Comparison of ENCODE assay signal across 16 cellular contexts in genomic region chr17:57905875-57906455, GRCh38. TPM values are rescaled to one million over a fixed set of nuclear protein-coding genes. Genes with fewer than 3 reads are reported as not detected.
DNase-seq lines count a peak whose midpoint lies in the region; ATAC-seq, FAIRE-seq and TF ChIP-seq lines count a peak whose summit lies in the region.
"Had no signal": no experiment of that assay in that cellular context is flagged by ENCODE, and none has a peak within 500 bp of the region (broad histone marks: within the 10 kb centered on the region; RNA-seq: fewer than 3 reads in every experiment).

No MANE protein-coding gene starts in this region.

- H3K4me3 Mint-ChIP-seq in memory B cell = no peak overlapping the region

- ATAC-seq in memory B cell (ENCODE audit: low read depth) (peak; percentile 50), GM18909 (IDR thresholded peaks at IDR 0.05; ENCODE audit: poor library complexity, unreplicated experiment) (no peak)

- peaks cover 34% of the 10 kb centered on the region for H3K4me1 Mint-ChIP-seq in memory B cell

- H3K9me3 Mint-ChIP-seq in memory B cell = no peaks in the 10 kb centered on the region

- H3K27ac ChIP-seq in angular gyrus (ENCODE audit: low read depth, low read length) = peak overlapping the region; percentile 81

- no peak overlapping the region for H3K27ac Mint-ChIP-seq in memory B cell

- DNase-seq in GM12892 (ENCODE audit: insufficient read length) (no peak), memory B cell (ENCODE audit: low spot score in 2 of 2) (no peak), superior temporal gyrus (ENCODE audit: extremely low spot score) (peak; percentile 35), UCSD-AML1 (lab: John Stamatoyannopoulos, UW; ENCODE audit: unreplicated experiment) (no peak)
- no peak for DNase-seq in stimulated activated CD4-positive, alpha-beta T cell treated with anti-CD3 and anti-CD28 coated beads, Interleukin-2, amount 100 ng/mL, for 24 hours
- DNase-seq: activated CD4-positive, alpha-beta T cell treated with anti-CD3 and anti-CD28 coated beads, Interleukin-2, amount 50 U/mL, for 1 hour; activated gamma-delta T cell treated with Interleukin-2 at 50 U/mL for 16 hours; DMS153; NCI-H1694 treated with DMSO at 0.1 percent for 48 hours; NCI-H345; Right ventricle myocardium superior; stimulated activated CD4-positive, alpha-beta T cell treated with anti-CD3 and anti-CD28 coated beads, Interleukin-1b, Interleukin-23, amount 100 ng/mL, for 48 hours; T-helper 1 cell had no signal

- peaks cover 15% of the 10 kb centered on the region for H3K27me3 Mint-ChIP-seq in memory B cell

- H3K36me3 Mint-ChIP-seq in memory B cell = no peaks in the 10 kb centered on the region

- peak; percentile 44 for FAIRE-seq in GM12892 (lab: Jason Lieb, UNC)
- FAIRE-seq: kidney had no signal

- TF ChIP-seq POLR2A in GM12892 (IDR thresholded peaks at IDR 0.05; ENCODE audit: low read depth, low read length) = no peak

RNA-seq across cellular contexts. Expression of gene CUEDC1, which starts 49.2 kb away (rescaled TPM):
- 1.2 TPM for polyA plus RNA-seq in GM12892 (2012; ENCODE audit: missing spikeins)

RNA-seq across cellular contexts. Expression of gene MRPS23, which starts 56.1 kb away (rescaled TPM):
- 83.1 TPM for polyA plus RNA-seq in GM12892 (2012; ENCODE audit: missing spikeins)
